In the genomic region with DNA sequence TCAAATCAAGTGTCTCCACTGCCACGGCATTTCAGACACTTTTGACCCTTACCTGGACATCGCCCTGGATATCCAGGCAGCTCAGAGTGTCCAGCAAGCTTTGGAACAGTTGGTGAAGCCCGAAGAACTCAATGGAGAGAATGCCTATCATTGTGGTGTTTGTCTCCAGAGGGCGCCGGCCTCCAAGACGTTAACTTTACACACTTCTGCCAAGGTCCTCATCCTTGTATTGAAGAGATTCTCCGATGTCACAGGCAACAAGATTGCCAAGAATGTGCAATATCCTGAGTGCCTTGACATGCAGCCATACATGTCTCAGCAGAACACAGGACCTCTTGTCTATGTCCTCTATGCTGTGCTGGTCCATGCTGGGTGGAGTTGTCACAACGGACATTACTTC, we compare ENCODE assay signal across 9 cellular contexts. TPM values are rescaled to one million over a fixed set of nuclear protein-coding genes. Genes with fewer than 3 reads are reported as not detected.
"Had no signal": no experiment of that assay in that cellular context is flagged by ENCODE, and none has a peak within 500 bp of the region (broad histone marks: within the 10 kb centered on the region; RNA-seq: fewer than 3 reads in every experiment).

No MANE protein-coding gene starts in this region.

RNA-seq across cellular contexts. Expression of gene USP17L15, which starts 3.9 kb away (rescaled TPM):
- total RNA-seq: activated CD4-positive, alpha-beta memory T cell treated with anti-CD3 and anti-CD28 coated beads for 36 hours; activated CD8-positive, alpha-beta memory T cell treated with anti-CD3 and anti-CD28 coated beads for 36 hours; activated naive CD8-positive, alpha-beta T cell treated with anti-CD3 and anti-CD28 coated beads for 36 hours; activated T-cell treated with anti-CD3 and anti-CD28 coated beads, Interleukin-2, amount 50 U/mL, for 4 hours; activated T-helper 17 cell treated with anti-CD3 and anti-CD28 coated beads, Interleukin-2, amount 50 U/mL, for 72 hours; K562; OCI-LY7; RPMI7951 had no signal

RNA-seq across cellular contexts. Expression of gene USP17L13, which starts 5.6 kb away (rescaled TPM):
- total RNA-seq: activated CD4-positive, alpha-beta memory T cell treated with anti-CD3 and anti-CD28 coated beads for 36 hours; activated CD8-positive, alpha-beta memory T cell treated with anti-CD3 and anti-CD28 coated beads for 36 hours; activated naive CD8-positive, alpha-beta T cell treated with anti-CD3 and anti-CD28 coated beads for 36 hours; activated T-cell treated with anti-CD3 and anti-CD28 coated beads, Interleukin-2, amount 50 U/mL, for 4 hours; activated T-helper 17 cell treated with anti-CD3 and anti-CD28 coated beads, Interleukin-2, amount 50 U/mL, for 72 hours; K562; OCI-LY7; RPMI7951; T-cell had no signal

RNA-seq across cellular contexts. Expression of gene USP17L12, which starts 10.3 kb away (rescaled TPM):
- total RNA-seq: activated CD4-positive, alpha-beta memory T cell treated with anti-CD3 and anti-CD28 coated beads for 36 hours; activated CD8-positive, alpha-beta memory T cell treated with anti-CD3 and anti-CD28 coated beads for 36 hours; activated naive CD8-positive, alpha-beta T cell treated with anti-CD3 and anti-CD28 coated beads for 36 hours; activated T-cell treated with anti-CD3 and anti-CD28 coated beads, Interleukin-2, amount 50 U/mL, for 4 hours; activated T-helper 17 cell treated with anti-CD3 and anti-CD28 coated beads, Interleukin-2, amount 50 U/mL, for 72 hours; K562; OCI-LY7; RPMI7951; T-cell had no signal

RNA-seq across cellular contexts. Expression of gene USP17L17, which starts 13.4 kb away (rescaled TPM):
- total RNA-seq: activated CD4-positive, alpha-beta memory T cell treated with anti-CD3 and anti-CD28 coated beads for 36 hours; activated CD8-positive, alpha-beta memory T cell treated with anti-CD3 and anti-CD28 coated beads for 36 hours; activated naive CD8-positive, alpha-beta T cell treated with anti-CD3 and anti-CD28 coated beads for 36 hours; activated T-cell treated with anti-CD3 and anti-CD28 coated beads, Interleukin-2, amount 50 U/mL, for 4 hours; activated T-helper 17 cell treated with anti-CD3 and anti-CD28 coated beads, Interleukin-2, amount 50 U/mL, for 72 hours; K562; OCI-LY7; RPMI7951; T-cell had no signal

RNA-seq across cellular contexts. Expression of gene USP17L11, which starts 15.0 kb away (rescaled TPM):
- total RNA-seq: activated CD4-positive, alpha-beta memory T cell treated with anti-CD3 and anti-CD28 coated beads for 36 hours; activated CD8-positive, alpha-beta memory T cell treated with anti-CD3 and anti-CD28 coated beads for 36 hours; activated naive CD8-positive, alpha-beta T cell treated with anti-CD3 and anti-CD28 coated beads for 36 hours; activated T-cell treated with anti-CD3 and anti-CD28 coated beads, Interleukin-2, amount 50 U/mL, for 4 hours; activated T-helper 17 cell treated with anti-CD3 and anti-CD28 coated beads, Interleukin-2, amount 50 U/mL, for 72 hours; K562; OCI-LY7; RPMI7951; T-cell had no signal
